Comparison of ENCODE assay signal across 9 cellular contexts in genomic region chr14:35438910-35439713, GRCh38. TPM values are rescaled to one million over a fixed set of nuclear protein-coding genes. Genes with fewer than 3 reads are reported as not detected.
DNase-seq lines count a peak whose midpoint lies in the region; ATAC-seq and TF ChIP-seq lines count a peak whose summit lies in the region.
"Had no signal": no experiment of that assay in that cellular context is flagged by ENCODE, and none has a peak within 500 bp of the region (broad histone marks: within the 10 kb centered on the region; RNA-seq: fewer than 3 reads in every experiment).

No MANE protein-coding gene starts in this region.

- WGBS in esophagus muscularis mucosa: 64% methylated on average over 8 of the region's 8 CpGs
- 60 to 62% (median 61%) methylated on average over 8 of the region's 8 CpGs for WGBS in stomach, 5 donors

- H3K4me3 ChIP-seq in AG09309 (ENCODE audit: control insufficient read depth, low read depth, low read length) (no peak overlapping the region), esophagus muscularis mucosa (no peak overlapping the region), stomach (no peak overlapping the region)
- H3K4me3 ChIP-seq: uterus had no signal

- TF ChIP-seq CTCF in AG09309 (IDR thresholded peaks at IDR 0.05; ENCODE audit: control insufficient read depth, insufficient read depth, low read depth, low read length, missing control alignments) (peak; percentile 60), esophagus muscularis mucosa (IDR thresholded peaks at IDR 0.05) (peak in 1 of 3 experiments; percentile 32), stomach (IDR thresholded peaks at IDR 0.05) (no peak)

- no peak for TF ChIP-seq EP300 in esophagus muscularis mucosa (IDR thresholded peaks at IDR 0.05)
- TF ChIP-seq EP300 in stomach (IDR thresholded peaks at IDR 0.05): no peak

- TF ChIP-seq POLR2A in esophagus muscularis mucosa (IDR thresholded peaks at IDR 0.05; ENCODE audit: low read depth): no peak
- TF ChIP-seq POLR2A in stomach (IDR thresholded peaks at IDR 0.05): no peak

- H3K9me3 ChIP-seq in esophagus muscularis mucosa (peaks cover 0 to 4% (median 2%) of the 10 kb centered on the region in 4 donors), stomach (peaks cover 0 to 3% (median 0%) of the 10 kb centered on the region in 4 donors)
- H3K9me3 ChIP-seq: uterus had no signal

- H3K27ac ChIP-seq in esophagus muscularis mucosa (replicated peaks in 1 of 4): no peak overlapping the region
- no peak overlapping the region for H3K27ac ChIP-seq in stomach
- H3K27ac ChIP-seq: uterus had no signal

- H3K27me3 ChIP-seq in esophagus muscularis mucosa (no peaks in the 10 kb centered on the region), stomach (no peaks in the 10 kb centered on the region)
- H3K27me3 ChIP-seq: uterus had no signal

- intact Hi-C loops in esophagus muscularis mucosa (cut with DNase I) (no loop called here), stomach (cut with DNase I; ENCODE audit: low total_unique reads) (no loop called here)

- H3K36me3 ChIP-seq in esophagus muscularis mucosa (no peaks in the 10 kb centered on the region), stomach (no peaks in the 10 kb centered on the region)
- H3K36me3 ChIP-seq: uterus had no signal

- DNase-seq in AG09309 (ENCODE audit: low read depth) (no peak), NCI-H526 (lab: John Stamatoyannopoulos, UW) (peak; percentile 30 to 71), esophagus muscularis mucosa (ENCODE audit: extremely low spot score) (peak; percentile 53), 8988T (no peak), stomach (no peak)
- DNase-seq: uterus had no signal

- ATAC-seq in GM19397 (IDR thresholded peaks at IDR 0.05; ENCODE audit: unreplicated experiment) (peak; percentile 64), HG03025 (IDR thresholded peaks at IDR 0.05; ENCODE audit: low FRiP score, unreplicated experiment) (no peak), HG02642 (IDR thresholded peaks at IDR 0.05; ENCODE audit: poor library complexity, unreplicated experiment) (no peak)

- H3K4me1 ChIP-seq in esophagus muscularis mucosa (no peaks in the 10 kb centered on the region), stomach (no peaks in the 10 kb centered on the region)
- H3K4me1 ChIP-seq: uterus had no signal

RNA-seq across cellular contexts. Expression of gene NFKBIA, which starts 34.6 kb away (rescaled TPM):
- total RNA-seq in esophagus muscularis mucosa: 100 to 1,000 TPM; 387 to 416 (median 398) TPM
- total RNA-seq in stomach: 100 to 1,000 TPM; 166 to 605 (median 226) TPM
- 100 to 1,000 TPM; 107 to 136 (median 131) TPM for polyA plus RNA-seq in stomach

Comparison
In these comparisons a context has a peak if more than half of its experiments do, and no peak if none do; other contexts are left out.
1. DNase-seq: peak in NCI-H526 (2 of 2) and esophagus muscularis mucosa (single experiment); none in AG09309 (single experiment), 8988T (single experiment) and stomach (single experiment).